In the genomic region with DNA sequence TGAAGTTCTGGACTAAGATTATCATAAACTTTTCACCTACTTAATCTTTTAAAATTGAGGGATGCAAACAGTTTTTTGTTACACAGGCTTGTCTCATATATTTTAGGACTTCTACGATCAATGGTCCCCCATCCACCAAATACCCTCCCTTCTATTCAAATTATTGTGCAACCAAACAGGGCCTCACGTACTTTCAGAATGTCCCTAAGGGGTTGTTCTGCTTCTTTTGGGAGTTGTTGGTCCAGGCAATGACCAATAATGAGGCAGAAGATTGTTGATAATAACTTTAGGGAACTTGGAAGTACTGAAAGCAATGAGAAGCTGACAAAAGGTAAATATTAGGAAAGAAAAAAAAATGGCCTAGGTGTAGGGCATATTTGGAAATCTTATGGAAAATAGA, we compare ENCODE assay signal across 22 cellular contexts.
"Had no signal": no experiment of that assay in that cellular context is flagged by ENCODE, and none has a peak within 500 bp of the region (broad histone marks: within the 10 kb centered on the region; RNA-seq: fewer than 3 reads in every experiment).

No MANE protein-coding gene starts in this region.

- H3K27me3 ChIP-seq: foreskin keratinocyte, transverse colon had no signal

- ATAC-seq: foreskin keratinocyte, natural killer cell, WTC11 had no signal

- H3K27ac ChIP-seq: coronary artery, esophagus muscularis mucosa, foreskin keratinocyte, left ventricle myocardium inferior, transverse colon had no signal

- H3K9me3 Mint-ChIP-seq: activated CD4-positive, alpha-beta memory T cell treated with anti-CD3 and anti-CD28 coated beads, Interleukin-2, amount 10 ng/mL, durations not matched to agents 7 days and 5 days; activated T-cell treated with anti-CD3 and anti-CD28 coated beads, Interleukin-2, amount 50 U/mL, for 24 hours; memory B cell; natural killer cell; WTC11 had no signal

- H3K4me3 ChIP-seq: coronary artery, esophagus muscularis mucosa, left ventricle myocardium inferior, smooth muscle cell, transverse colon had no signal

- H3K27ac Mint-ChIP-seq: activated CD4-positive, alpha-beta memory T cell treated with anti-CD3 and anti-CD28 coated beads, Interleukin-2, amount 10 ng/mL, durations not matched to agents 7 days and 5 days; activated T-cell treated with anti-CD3 and anti-CD28 coated beads, Interleukin-2, amount 50 U/mL, for 24 hours; memory B cell; WTC11 had no signal

- H3K4me3 Mint-ChIP-seq: activated CD4-positive, alpha-beta memory T cell treated with anti-CD3 and anti-CD28 coated beads, Interleukin-2, amount 10 ng/mL, durations not matched to agents 7 days and 5 days; activated T-cell treated with anti-CD3 and anti-CD28 coated beads, Interleukin-2, amount 50 U/mL, for 24 hours; natural killer cell; WTC11 had no signal

- DNase-seq: activated CD4-positive, alpha-beta memory T cell treated with anti-CD3 and anti-CD28 coated beads, Interleukin-2, amount 10 ng/mL, durations not matched to agents 7 days and 5 days; activated CD4-positive, alpha-beta T cell treated with anti-CD3 and anti-CD28 coated beads for 4 hours; activated effector memory CD4-positive, alpha-beta T cell treated with Interleukin-2 at 50 U/mL for 16 hours; activated naive CD4-positive, alpha-beta T cell treated with anti-CD3 and anti-CD28 coated beads, Interleukin-2, amount 50 U/mL, for 16 hours; activated T-cell treated with anti-CD3 and anti-CD28 coated beads, Interleukin-2, amount 50 U/mL, for 24 hours; caudate nucleus; effector CD4-positive, alpha-beta T cell; foreskin keratinocyte; glutamatergic neuron; left ventricle myocardium inferior; natural killer cell; stimulated activated CD4-positive, alpha-beta T cell treated with anti-CD3 and anti-CD28 coated beads, Interleukin-4, amount 100 ng/mL, for 4 hours; stimulated activated CD8-positive, alpha-beta memory T cell treated with anti-CD3 and anti-CD28 coated beads, Interleukin-4, amount 100 ng/mL, for 48 hours; stimulated activated naive CD4-positive, alpha-beta T cell treated with Interleukin-2 at 50 U/mL for 16 hours; substantia nigra; T-helper 1 cell; transverse colon had no signal

- H3K27me3 Mint-ChIP-seq: activated CD4-positive, alpha-beta memory T cell treated with anti-CD3 and anti-CD28 coated beads, Interleukin-2, amount 10 ng/mL, durations not matched to agents 7 days and 5 days; activated T-cell treated with anti-CD3 and anti-CD28 coated beads, Interleukin-2, amount 50 U/mL, for 24 hours; memory B cell had no signal
